In the genomic region with DNA sequence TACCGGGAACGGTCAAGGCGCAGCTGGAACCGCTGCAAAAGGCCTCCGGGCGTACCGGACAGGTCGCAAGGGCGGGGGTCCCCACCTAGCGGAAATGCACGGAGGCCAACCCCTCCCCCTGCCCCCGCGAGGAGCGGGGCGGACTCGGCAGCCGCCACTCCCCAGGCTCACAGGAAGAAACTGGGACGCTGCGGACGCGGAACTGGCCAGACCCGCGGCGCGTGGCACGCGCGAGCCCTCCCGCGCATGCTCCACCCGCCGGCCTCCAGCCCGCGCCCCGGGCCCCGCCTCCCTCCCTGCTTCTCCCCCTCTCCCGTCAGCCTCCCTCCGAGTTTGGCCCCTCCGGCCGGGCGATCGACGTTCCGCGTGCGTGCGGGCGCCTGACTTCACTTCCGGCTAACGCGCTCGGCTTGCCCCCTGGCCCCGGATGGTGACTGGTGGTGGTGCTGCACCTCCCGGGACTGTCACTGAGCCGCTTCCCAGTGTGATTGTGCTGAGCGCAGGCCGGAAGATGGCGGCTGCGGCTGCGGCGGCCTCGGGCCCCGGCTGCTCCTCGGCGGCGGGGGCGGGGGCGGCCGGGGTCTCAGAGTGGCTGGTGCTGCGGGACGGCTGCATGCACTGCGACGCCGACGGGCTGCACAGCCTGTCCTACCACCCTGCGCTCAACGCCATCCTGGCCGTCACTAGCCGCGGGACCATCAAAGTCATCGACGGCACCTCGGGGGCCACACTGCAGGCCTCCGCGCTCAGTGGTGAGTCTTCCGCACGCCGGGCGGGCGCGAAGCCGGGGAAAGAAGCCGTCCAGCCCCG, we compare ENCODE assay signal across 8 cellular contexts.
DNase-seq lines count a peak whose midpoint lies in the region; ATAC-seq and FAIRE-seq lines count a peak whose summit lies in the region.

A gene with protein sequence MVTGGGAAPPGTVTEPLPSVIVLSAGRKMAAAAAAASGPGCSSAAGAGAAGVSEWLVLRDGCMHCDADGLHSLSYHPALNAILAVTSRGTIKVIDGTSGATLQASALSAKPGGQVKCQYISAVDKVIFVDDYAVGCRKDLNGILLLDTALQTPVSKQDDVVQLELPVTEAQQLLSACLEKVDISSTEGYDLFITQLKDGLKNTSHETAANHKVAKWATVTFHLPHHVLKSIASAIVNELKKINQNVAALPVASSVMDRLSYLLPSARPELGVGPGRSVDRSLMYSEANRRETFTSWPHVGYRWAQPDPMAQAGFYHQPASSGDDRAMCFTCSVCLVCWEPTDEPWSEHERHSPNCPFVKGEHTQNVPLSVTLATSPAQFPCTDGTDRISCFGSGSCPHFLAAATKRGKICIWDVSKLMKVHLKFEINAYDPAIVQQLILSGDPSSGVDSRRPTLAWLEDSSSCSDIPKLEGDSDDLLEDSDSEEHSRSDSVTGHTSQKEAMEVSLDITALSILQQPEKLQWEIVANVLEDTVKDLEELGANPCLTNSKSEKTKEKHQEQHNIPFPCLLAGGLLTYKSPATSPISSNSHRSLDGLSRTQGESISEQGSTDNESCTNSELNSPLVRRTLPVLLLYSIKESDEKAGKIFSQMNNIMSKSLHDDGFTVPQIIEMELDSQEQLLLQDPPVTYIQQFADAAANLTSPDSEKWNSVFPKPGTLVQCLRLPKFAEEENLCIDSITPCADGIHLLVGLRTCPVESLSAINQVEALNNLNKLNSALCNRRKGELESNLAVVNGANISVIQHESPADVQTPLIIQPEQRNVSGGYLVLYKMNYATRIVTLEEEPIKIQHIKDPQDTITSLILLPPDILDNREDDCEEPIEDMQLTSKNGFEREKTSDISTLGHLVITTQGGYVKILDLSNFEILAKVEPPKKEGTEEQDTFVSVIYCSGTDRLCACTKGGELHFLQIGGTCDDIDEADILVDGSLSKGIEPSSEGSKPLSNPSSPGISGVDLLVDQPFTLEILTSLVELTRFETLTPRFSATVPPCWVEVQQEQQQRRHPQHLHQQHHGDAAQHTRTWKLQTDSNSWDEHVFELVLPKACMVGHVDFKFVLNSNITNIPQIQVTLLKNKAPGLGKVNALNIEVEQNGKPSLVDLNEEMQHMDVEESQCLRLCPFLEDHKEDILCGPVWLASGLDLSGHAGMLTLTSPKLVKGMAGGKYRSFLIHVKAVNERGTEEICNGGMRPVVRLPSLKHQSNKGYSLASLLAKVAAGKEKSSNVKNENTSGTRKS (N-terminal part only) (plus strand): TSS at position 289 of the 810 bp plus-strand sequence. CDS start 139 bp downstream, at position 428.

- H3K27me3 ChIP-seq in effector memory CD4-positive, alpha-beta T cell (replicated peaks; ENCODE audit: control insufficient read depth, insufficient read depth, low read length, poor library complexity, severe bottlenecking) = no peaks in the 10 kb centered on the region

- peak; percentile 94 for FAIRE-seq in HTR-8/SVneo (lab: Jason Lieb, UNC)

- peaks cover 3% of the 10 kb centered on the region for H3K36me3 ChIP-seq in effector memory CD4-positive, alpha-beta T cell (ENCODE audit: control insufficient read depth, insufficient read depth, low read length)

- peak within 1 kb of the TSS; percentile 80 for H3K27ac ChIP-seq in effector memory CD4-positive, alpha-beta T cell (ENCODE audit: insufficient read depth, low read length, poor library complexity, severe bottlenecking)

- H3K4me3 ChIP-seq in effector memory CD4-positive, alpha-beta T cell (ENCODE audit: insufficient read depth, low read depth, low read length, poor library complexity, severe bottlenecking) = peak within 1 kb of the TSS; percentile 96

- peak; percentile 88 for ATAC-seq in GM21381 (IDR thresholded peaks at IDR 0.05; ENCODE audit: unreplicated experiment)

- H3K9me3 ChIP-seq in effector memory CD4-positive, alpha-beta T cell (ENCODE audit: control insufficient read depth, low read length) = no peaks in the 10 kb centered on the region

- peaks cover 12% of the 10 kb centered on the region for H3K4me1 ChIP-seq in effector memory CD4-positive, alpha-beta T cell (ENCODE audit: control insufficient read depth, insufficient read depth, low read length, poor library complexity, severe bottlenecking)

- DNase-seq in COR-L47 (lab: John Stamatoyannopoulos, UW) (peak; percentile 95), HTR-8/SVneo (ENCODE audit: insufficient read length, low spot score) (peak; percentile 98), NOMO-1 treated with DMSO at 0.1 percent for 48 hours (lab: John Stamatoyannopoulos, UW; ENCODE audit: unreplicated experiment) (peak; percentile 97), medulla oblongata (ENCODE audit: extremely low spot score) (peak; percentile 98)
- DNase-seq in activated CD8-positive, alpha-beta memory T cell treated with anti-CD3 and anti-CD28 coated beads for 4 hours (ENCODE audit: low read depth in 2 of 2) = peak; percentile 85 to 88
- peak; percentile 82 to 86 (median 82) for DNase-seq in effector memory CD4-positive, alpha-beta T cell
- peak; percentile 94 to 96 (median 96) for DNase-seq in stimulated activated CD4-positive, alpha-beta T cell treated with anti-CD3 and anti-CD28 coated beads, TNF-alpha, amount 100 ng/mL, for 48 hours (ENCODE audit: low read depth in 3 of 3)

Comparison
In these comparisons a context has a peak if more than half of its experiments do, and no peak if none do; other contexts are left out.
1. Peak in every context shown above with its lines: DNase-seq, ATAC-seq, H3K4me3 ChIP-seq and H3K27ac ChIP-seq.